ENCODE assay signal across 8 cellular contexts in genomic region chr13:114049026-114049425, GRCh38.
DNase-seq lines count a peak whose midpoint lies in the region; ATAC-seq and TF ChIP-seq lines count a peak whose summit lies in the region.

No MANE protein-coding gene starts in this region.

- DNase-seq in GM12864 (ENCODE audit: low read depth) (peak; percentile 64), caudate nucleus (lab: John Stamatoyannopoulos, UW) (no peak), tibial artery (no peak), 8988T (no peak), NOMO-1 treated with dmso at 0.1 percent for 144 hours (lab: John Stamatoyannopoulos, UW; ENCODE audit: unreplicated experiment) (no peak)
- DNase-seq in activated CD8-positive, alpha-beta memory T cell treated with anti-CD3 and anti-CD28 coated beads, Interleukin-2, amount 50 U/mL, for 4 hours = peak; percentile 62

- H3K27ac ChIP-seq in neutrophil (peak overlapping the region; percentile 66), caudate nucleus (ENCODE audit: low read depth, low read length) (no peak overlapping the region), tibial artery (no peak overlapping the region)

- peak; percentile 53 for ATAC-seq in HG02798 (IDR thresholded peaks at IDR 0.05; ENCODE audit: poor library complexity, unreplicated experiment)

- no peak for TF ChIP-seq CTCF in GM12864 (IDR thresholded peaks at IDR 0.05; ENCODE audit: low read depth, low read length, missing control alignments)
- TF ChIP-seq CTCF in neutrophil (IDR thresholded peaks at IDR 0.05) = no peak
- TF ChIP-seq CTCF in tibial artery (IDR thresholded peaks at IDR 0.05) = no peak

- no peaks in the 10 kb centered on the region for H3K27me3 ChIP-seq in neutrophil
- H3K27me3 ChIP-seq in tibial artery = no peaks in the 10 kb centered on the region

- H3K9me3 ChIP-seq in neutrophil (no peaks in the 10 kb centered on the region), tibial artery (no peaks in the 10 kb centered on the region)

- H3K4me1 ChIP-seq in neutrophil (ENCODE audit: control insufficient read depth in 1 of 2, insufficient read depth in 1 of 2, low read depth in 1 of 2, low read length in 1 of 2) (peaks cover 51 to 52% of the 10 kb centered on the region in 2 experiments), tibial artery (no peaks in the 10 kb centered on the region)

- H3K4me3 ChIP-seq in GM12864 (ENCODE audit: low read depth, low read length) (no peak overlapping the region), neutrophil (ENCODE audit: low read depth in 1 of 2, low read length in 1 of 2) (peak overlapping the region; percentile 15 to 36), tibial artery (no peak overlapping the region)

- H3K36me3 ChIP-seq in neutrophil (peaks cover 20% of the 10 kb centered on the region), tibial artery (peaks cover 0 to 33% (median 26%) of the 10 kb centered on the region in 3 donors)

- intact Hi-C loops in tibial artery (cut with DNase I; ENCODE audit: low total_unique reads) = no loop called here

Comparison
In these comparisons a context has a peak if more than half of its experiments do, and no peak if none do; other contexts are left out.
1. DNase-seq: peak in GM12864 (single experiment) and activated CD8-positive, alpha-beta memory T cell treated with anti-CD3 and anti-CD28 coated beads, Interleukin-2, amount 50 U/mL, for 4 hours (single experiment); none in caudate nucleus (0 of 61), tibial artery (0 of 2), 8988T (single experiment) and NOMO-1 treated with dmso at 0.1 percent for 144 hours (single experiment).
2. H3K4me3 ChIP-seq: peak in neutrophil (2 of 2); none in GM12864 (single experiment) and tibial artery (0 of 2).